10 cellular contexts compared by ENCODE assay signal in the genomic region with DNA sequence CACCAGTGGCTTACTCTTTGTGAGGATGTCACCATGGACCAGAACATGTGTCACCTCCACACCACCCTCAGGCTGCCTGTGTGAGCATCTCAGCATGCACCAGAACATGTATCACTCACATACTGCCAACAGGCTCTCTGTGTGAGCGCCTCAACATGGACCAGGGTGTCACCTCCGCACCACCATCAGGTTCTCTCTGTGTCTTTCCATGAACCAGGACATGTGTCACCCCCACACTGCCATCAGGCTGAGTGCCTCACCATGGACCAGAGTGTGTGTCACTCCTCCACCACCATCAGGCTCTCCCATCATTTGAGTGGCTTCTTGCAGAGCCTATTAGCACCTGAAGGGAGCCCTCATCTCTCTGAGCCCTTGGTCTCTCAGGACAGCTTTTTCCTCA.
DNase-seq lines count a peak whose midpoint lies in the region; ATAC-seq lines count a peak whose summit lies in the region.
"Had no signal": no experiment of that assay in that cellular context is flagged by ENCODE, and none has a peak within 500 bp of the region (broad histone marks: within the 10 kb centered on the region; RNA-seq: fewer than 3 reads in every experiment).

No MANE protein-coding gene starts in this region.

- ATAC-seq in GM21619 (IDR thresholded peaks at IDR 0.05; ENCODE audit: unreplicated experiment) (peak; percentile 30), HG03175 (IDR thresholded peaks at IDR 0.05; ENCODE audit: unreplicated experiment) (peak; percentile 26)
- peak; percentile 65 to 67 for ATAC-seq in stimulated activated naive B cell treated with anti-CD40 and anti-IgM and Interleukin-4, amounts not matched to agents 10 μg/mL and 1 μg/mL and 100 μg/mL, for 72 hours (replicated peaks)
- ATAC-seq: SK-N-SH treated with all-trans-retinoic acid at 6 μM for 48 hours had no signal

- H3K14ac ChIP-seq in neuronal stem cell (ENCODE audit: low read length) = no peak overlapping the region

- no peak overlapping the region for H3K4me3 ChIP-seq in neuronal stem cell (ENCODE audit: low read length in 2 of 2)

- H3K9ac ChIP-seq in neuronal stem cell (ENCODE audit: low read depth, low read length, poor library complexity) = no peak overlapping the region

- H3K4ac ChIP-seq in neuronal stem cell (ENCODE audit: low read length) = no peak overlapping the region

- H4K8ac ChIP-seq in neuronal stem cell (ENCODE audit: low read depth, low read length) = no peak overlapping the region

- no peaks in the 10 kb centered on the region for H3K27me3 Mint-ChIP-seq in stimulated activated naive B cell treated with anti-CD40 and anti-IgM and Interleukin-4, amounts not matched to agents 10 μg/mL and 1 μg/mL and 100 μg/mL, for 72 hours

- H3K4me1 ChIP-seq in neuronal stem cell (ENCODE audit: control insufficient read depth in 2 of 2, insufficient read depth in 1 of 2, low read depth in 1 of 2, low read length in 2 of 2) = no peaks in the 10 kb centered on the region

- no peaks in the 10 kb centered on the region for H3K9me3 Mint-ChIP-seq in stimulated activated naive B cell treated with anti-CD40 and anti-IgM and Interleukin-4, amounts not matched to agents 10 μg/mL and 1 μg/mL and 100 μg/mL, for 72 hours

- H3K4me1 Mint-ChIP-seq in stimulated activated naive B cell treated with anti-CD40 and anti-IgM and Interleukin-4, amounts not matched to agents 10 μg/mL and 1 μg/mL and 100 μg/mL, for 72 hours = no peaks in the 10 kb centered on the region

- no peak overlapping the region for H2BK15ac ChIP-seq in neuronal stem cell (ENCODE audit: low read length)

- H3K18ac ChIP-seq in neuronal stem cell (ENCODE audit: low read length) = no peak overlapping the region

- no peak overlapping the region for H2BK12ac ChIP-seq in neuronal stem cell (ENCODE audit: low read length)

- H3K79me1 ChIP-seq in neuronal stem cell (ENCODE audit: low read depth, low read length) = no peaks in the 10 kb centered on the region

- H2AFZ ChIP-seq in neuronal stem cell (ENCODE audit: low read length) = no peak overlapping the region

- no peaks in the 10 kb centered on the region for H3K36me3 Mint-ChIP-seq in stimulated activated naive B cell treated with anti-CD40 and anti-IgM and Interleukin-4, amounts not matched to agents 10 μg/mL and 1 μg/mL and 100 μg/mL, for 72 hours

- no CpG with 5 or more reads among the region's 2 CpGs for WGBS in neuronal stem cell (ENCODE audit: extremely low coverage in 2 of 2, insufficient read length in 2 of 2, insufficient replicate concordance in 1 of 2), 2 donors

- DNase-seq in activated T-cell treated with anti-CD3 and anti-CD28 coated beads for 48 hours (ENCODE audit: low read depth) (peak; percentile 15), 8988T (no peak), NCI-H2029 treated with DMSO at 0.1 percent for 48 hours (lab: John Stamatoyannopoulos, UW) (no peak), neuronal stem cell (ENCODE audit: low spot score) (no peak)
- no peak for DNase-seq in activated T-cell treated with anti-CD3 and anti-CD28 coated beads, Interleukin-2, amount 50 U/mL, for 1 hour
- DNase-seq in stimulated activated naive B cell treated with anti-CD40 and anti-IgM and Interleukin-4, amounts not matched to agents 10 μg/mL and 1 μg/mL and 100 μg/mL, for 72 hours = peak; percentile 8
- DNase-seq: mesenchymal stem cell had no signal

- no peak overlapping the region for H3K27ac ChIP-seq in neuronal stem cell (replicated peaks; ENCODE audit: low read length)

- H2AK5ac ChIP-seq in neuronal stem cell (ENCODE audit: low read depth, low read length) = no peak overlapping the region

- no peak overlapping the region for H2BK5ac ChIP-seq in neuronal stem cell (ENCODE audit: low read length)

- no peak overlapping the region for H3K4me3 Mint-ChIP-seq in stimulated activated naive B cell treated with anti-CD40 and anti-IgM and Interleukin-4, amounts not matched to agents 10 μg/mL and 1 μg/mL and 100 μg/mL, for 72 hours

- no peak overlapping the region for H3K4me2 ChIP-seq in neuronal stem cell (ENCODE audit: insufficient read depth, low read length, poor library complexity, severe bottlenecking)

- no peaks in the 10 kb centered on the region for H3K36me3 ChIP-seq in neuronal stem cell (replicated peaks in 1 of 2; ENCODE audit: control insufficient read depth in 2 of 2, insufficient read depth in 2 of 2, low read length in 2 of 2)

- no peaks in the 10 kb centered on the region for H3K27me3 ChIP-seq in neuronal stem cell (ENCODE audit: control insufficient read depth in 3 of 3, insufficient read depth in 3 of 3, low read depth in 1 of 3, low read length in 3 of 3)

- H3K23ac ChIP-seq in neuronal stem cell (ENCODE audit: low read depth, low read length, poor library complexity) = no peak overlapping the region

- no peak overlapping the region for H3K27ac Mint-ChIP-seq in stimulated activated naive B cell treated with anti-CD40 and anti-IgM and Interleukin-4, amounts not matched to agents 10 μg/mL and 1 μg/mL and 100 μg/mL, for 72 hours

- no peaks in the 10 kb centered on the region for H3K9me3 ChIP-seq in neuronal stem cell (replicated peaks in 1 of 2; ENCODE audit: control insufficient read depth in 2 of 2, insufficient read depth in 1 of 2, low read depth in 1 of 2, low read length in 2 of 2)

- no peak overlapping the region for H4K91ac ChIP-seq in neuronal stem cell (ENCODE audit: low read depth, low read length, poor library complexity)

- no peak overlapping the region for H2BK120ac ChIP-seq in neuronal stem cell (ENCODE audit: low read depth, low read length)

Comparison
In these comparisons a context has a peak if more than half of its experiments do, and no peak if none do; other contexts are left out.
1. DNase-seq: peak in activated T-cell treated with anti-CD3 and anti-CD28 coated beads for 48 hours (single experiment) and stimulated activated naive B cell treated with anti-CD40 and anti-IgM and Interleukin-4, amounts not matched to agents 10 μg/mL and 1 μg/mL and 100 μg/mL, for 72 hours (single experiment); none in activated T-cell treated with anti-CD3 and anti-CD28 coated beads, Interleukin-2, amount 50 U/mL, for 1 hour (single experiment), 8988T (single experiment), NCI-H2029 treated with DMSO at 0.1 percent for 48 hours (single experiment) and neuronal stem cell (single experiment).
2. Peak in every context shown above with its lines, with median percentiles within 50 percentile points of each other: ATAC-seq.